Comparison of ENCODE assay signal across 15 cellular contexts in genomic region chr11:73225851-73226250, GRCh38. TPM values are rescaled to one million over a fixed set of nuclear protein-coding genes. Genes with fewer than 3 reads are reported as not detected.
DNase-seq lines count a peak whose midpoint lies in the region; ATAC-seq, FAIRE-seq and TF ChIP-seq lines count a peak whose summit lies in the region.
"Had no signal": no experiment of that assay in that cellular context is flagged by ENCODE, and none has a peak within 500 bp of the region (broad histone marks: within the 10 kb centered on the region; RNA-seq: fewer than 3 reads in every experiment).

No MANE protein-coding gene starts in this region.

- H3K9me3 ChIP-seq in HEK293 (ENCODE audit: control insufficient read depth, insufficient read depth, low read depth, low read length) (no peaks in the 10 kb centered on the region), H1 (ENCODE audit: insufficient read depth in 2 of 2, low read depth in 1 of 2, low read length in 1 of 2) (no peaks in the 10 kb centered on the region), thyroid gland (no peaks in the 10 kb centered on the region)
- H3K9me3 ChIP-seq: Peyer's patch had no signal

- FAIRE-seq in H1 (lab: Jason Lieb, UNC), result no peak

- no peak overlapping the region for H2BK120ac ChIP-seq in H1 (replicated peaks; ENCODE audit: low read depth, low read length)

- no peak for ATAC-seq in HG02623 (IDR thresholded peaks at IDR 0.05; ENCODE audit: unreplicated experiment)

- CTCF ChIA-PET in HEK293 (lab: Yijun Ruan, JAX) (interaction anchor here (0.6 to 2.0 kb wide), 3 partner anchors 10 to 433 kb away, joined by 3 to 5 read pairs (median 4); no protein-coding TSS in a partner anchor), H1 (lab: Charles Lee; ENCODE audit: partially characterized antibody) (interaction anchor here (1.1 to 21.6 kb wide), 8 partner anchors 8 to 64 kb away, joined by 4 to 451 read pairs (median 8); partner anchors contain the start of gene P2RY2)

- H3K9ac ChIP-seq in H1 (replicated peaks in 1 of 4; ENCODE audit: extremely low read depth in 1 of 4, low read depth in 3 of 4, low read length in 3 of 4), result no peak overlapping the region

- no peak overlapping the region for H2BK5ac ChIP-seq in H1 (ENCODE audit: low read depth, low read length)

- WGBS in H1 (ENCODE audit: extremely low coverage in 1 of 2, insufficient coverage in 1 of 2, insufficient read length in 1 of 2, insufficient replicate concordance in 2 of 2, low coverage in 1 of 2, low lambda C conversion rate in 2 of 2, missing lambda C conversion rate in 1 of 2), 2 experiments, result 93% methylated on average over 7 of the region's 7 CpGs; no CpG with 5 or more reads in 1 of the 2 experiments
- 89 to 91% methylated on average over 7 of the region's 7 CpGs for WGBS in thyroid gland, 2 donors

- H3K36me3 ChIP-seq in HEK293 (ENCODE audit: control insufficient read depth in 2 of 2, insufficient read depth in 1 of 2, low read length in 2 of 2) (no peaks in the 10 kb centered on the region), H1 (ENCODE audit: control insufficient read depth in 2 of 4, insufficient read depth in 4 of 4, low read length in 3 of 4) (no peaks in the 10 kb centered on the region), thyroid gland (no peaks in the 10 kb centered on the region)
- H3K36me3 ChIP-seq: Peyer's patch had no signal

- H3K4me3 ChIP-seq in HEK293 (ENCODE audit: low read depth, low read length) (no peak overlapping the region), H1 (ENCODE audit: extremely low read depth in 1 of 4, insufficient read depth in 2 of 4, low read depth in 3 of 4, low read length in 4 of 4) (no peak overlapping the region), thyroid gland (replicated peaks in 1 of 3) (no peak overlapping the region)
- H3K4me3 ChIP-seq: Peyer's patch had no signal

- DNase-seq in H1 (ENCODE audit: low read depth in 1 of 2, low spot score in 2 of 2) (no peak), mesenteric fat pad (ENCODE audit: low spot score) (peak; percentile 62), thyroid gland (no peak), NCI-H1092 (lab: John Stamatoyannopoulos, UW) (no peak)
- no peak for DNase-seq in activated T-cell treated with anti-CD3 and anti-CD28 coated beads, Interleukin-2, amount 50 U/mL, for 24 hours
- DNase-seq: ACHN; CD4-positive, alpha-beta memory T cell; Kasumi-1; NCI-H1436 treated with DMSO at 0.1 percent for 48 hours; NCI-H2081; NCI-H510A treated with DMSO at 0.1 percent for 48 hours; SHP77 had no signal

- H3K23ac ChIP-seq in H1 (ENCODE audit: insufficient read length), result no peak overlapping the region

- H3K4ac ChIP-seq in H1 (replicated peaks; ENCODE audit: insufficient read length, low read depth, low read length), result no peak overlapping the region

- H2AFZ ChIP-seq in H1 (ENCODE audit: low read length), result no peak overlapping the region

- no peaks in the 10 kb centered on the region; the same call in 1 of the 2 replicates for H3K79me1 ChIP-seq in H1 (ENCODE audit: low read depth, low read length)

- intact Hi-C loops in thyroid gland (cut with DNase I), result no loop called here

- no peaks in the 10 kb centered on the region for H4K20me1 ChIP-seq in H1 (replicated peaks in 1 of 2; ENCODE audit: control insufficient read depth in 1 of 2, insufficient read depth in 2 of 2, low read length in 2 of 2)

- H4K8ac ChIP-seq in H1 (ENCODE audit: extremely low read depth, insufficient read depth, low read length), result no peak overlapping the region

- H3K4me1 Mint-ChIP-seq in activated T-cell treated with anti-CD3 and anti-CD28 coated beads, Interleukin-2, amount 50 U/mL, for 24 hours (ENCODE audit: low read depth), result no peaks in the 10 kb centered on the region

- H3K27ac Mint-ChIP-seq in activated T-cell treated with anti-CD3 and anti-CD28 coated beads, Interleukin-2, amount 50 U/mL, for 24 hours, result no peak overlapping the region

- H3K27me3 ChIP-seq in H1 (replicated peaks in 1 of 4; ENCODE audit: control insufficient read depth in 3 of 4, extremely low read depth in 1 of 4, insufficient read depth in 3 of 4, low read length in 3 of 4) (peaks cover 0 to 3% (median 0%) of the 10 kb centered on the region in 4 experiments; a peak in 2 of 7 replicates), thyroid gland (no peaks in the 10 kb centered on the region)
- H3K27me3 ChIP-seq: Peyer's patch had no signal

- no peaks in the 10 kb centered on the region for H3K27me3 Mint-ChIP-seq in activated T-cell treated with anti-CD3 and anti-CD28 coated beads, Interleukin-2, amount 50 U/mL, for 24 hours

- peak overlapping the region; percentile 60; the same call in 1 of the 2 replicates for H2BK12ac ChIP-seq in H1 (ENCODE audit: low read depth, low read length)

- no peak for TF ChIP-seq RAD21 in H1 (IDR thresholded peaks at IDR 0.05 in 1 of 2, conservative IDR thresholded peaks at IDR 0.05 in 1 of 2; ENCODE audit: low read depth in 2 of 2, low read length in 2 of 2)

- H4K91ac ChIP-seq in H1 (replicated peaks; ENCODE audit: insufficient read length, low read length), result peak overlapping the region; percentile 36

- no peaks in the 10 kb centered on the region for H3K79me2 ChIP-seq in H1 (ENCODE audit: control insufficient read depth in 1 of 2, insufficient read depth in 2 of 2, low read length in 2 of 2)

- no peak overlapping the region for H3K4me3 Mint-ChIP-seq in activated T-cell treated with anti-CD3 and anti-CD28 coated beads, Interleukin-2, amount 50 U/mL, for 24 hours
- H3K4me3 Mint-ChIP-seq: CD4-positive, alpha-beta memory T cell had no signal

- no peaks in the 10 kb centered on the region for H3K36me3 Mint-ChIP-seq in activated T-cell treated with anti-CD3 and anti-CD28 coated beads, Interleukin-2, amount 50 U/mL, for 24 hours (ENCODE audit: low read depth)
- H3K36me3 Mint-ChIP-seq: CD4-positive, alpha-beta memory T cell had no signal

- TF ChIP-seq CTCF in HEK293 (tag by site-specific recombination; IDR thresholded peaks at IDR 0.05) (no peak), H1 (IDR thresholded peaks at IDR 0.05; ENCODE audit: control extremely low read depth in 1 of 3, insufficient read depth in 1 of 3, low read depth in 1 of 3, low read length in 3 of 3) (no peak), thyroid gland (IDR thresholded peaks at IDR 0.05) (no peak)

- POLR2A ChIA-PET in HEK293 (lab: Yijun Ruan, JAX) (no interaction called here), H1 (lab: Charles Lee; ENCODE audit: partially characterized antibody) (no interaction called here)

- TF ChIP-seq POLR2A in H1 (IDR thresholded peaks at IDR 0.05; ENCODE audit: control extremely low read depth in 1 of 2, low read depth in 2 of 2, low read length in 2 of 2) (no peak), thyroid gland (IDR thresholded peaks at IDR 0.05) (no peak)

- 0 out of 2 replicates have a peak overlapping the region, but pooled peaks have one; percentile 13 for H2BK20ac ChIP-seq in H1 (ENCODE audit: low read length)

- H3K4me1 ChIP-seq in HEK293 (ENCODE audit: control insufficient read depth, insufficient read depth, low read length) (no peaks in the 10 kb centered on the region), H1 (replicated peaks in 1 of 4; ENCODE audit: control insufficient read depth in 3 of 4, insufficient read depth in 4 of 4, low read length in 3 of 4) (peaks cover 3 to 15% (median 13%) of the 10 kb centered on the region in 4 experiments), thyroid gland (peaks cover 70 to 80% of the 10 kb centered on the region in 2 donors)

- no peak overlapping the region for H4K5ac ChIP-seq in H1 (ENCODE audit: insufficient read length, low read depth, low read length)

- peak overlapping the region; percentile 61; the same call in 1 of the 2 replicates for H2BK15ac ChIP-seq in H1 (ENCODE audit: low read length)

- H3K4me2 ChIP-seq in H1 (ENCODE audit: insufficient read depth in 1 of 2, low read depth in 2 of 2, low read length in 2 of 2), result no peak overlapping the region

- TF ChIP-seq EP300 in H1 (IDR thresholded peaks at IDR 0.05; ENCODE audit: borderline replicate concordance in 1 of 2, low read depth in 2 of 2, low read length in 2 of 2), result no peak

- no peak overlapping the region for H3K14ac ChIP-seq in H1 (ENCODE audit: insufficient read length)

- no peaks in the 10 kb centered on the region; the same call in 1 of the 2 replicates for H3K23me2 ChIP-seq in H1 (ENCODE audit: low read depth, low read length)

- H3K56ac ChIP-seq in H1 (replicated peaks; ENCODE audit: insufficient read length, low read depth, low read length), result no peak overlapping the region

- 0 out of 2 replicates have a peak overlapping the region, but pooled peaks have one; percentile 16 for H2AK5ac ChIP-seq in H1 (ENCODE audit: low read depth, low read length)

- no peaks in the 10 kb centered on the region for H3K9me3 Mint-ChIP-seq in activated T-cell treated with anti-CD3 and anti-CD28 coated beads, Interleukin-2, amount 50 U/mL, for 24 hours
- H3K9me3 Mint-ChIP-seq: CD4-positive, alpha-beta memory T cell had no signal

- no peak overlapping the region for H3K18ac ChIP-seq in H1 (ENCODE audit: extremely low read depth, low read length)

- no peak overlapping the region for H3K27ac ChIP-seq in HEK293 (ENCODE audit: extremely low read depth, low read depth, low read length)
- H3K27ac ChIP-seq in H1 (ENCODE audit: low read depth, low read length), result no peak overlapping the region
- H3K27ac ChIP-seq in thyroid gland, result peak overlapping the region; percentile 64 to 92 (median 91)
- H3K27ac ChIP-seq: Peyer's patch had no signal

RNA-seq across cellular contexts. Expression of gene P2RY2, which starts 7.8 kb away (rescaled TPM):
- total RNA-seq in H1 (2021; fragmentation: NEBNext Ultra II Directional; extraction: Animal tissue kit (Norgen Biotek cat#: 25700)), result 1.0 and 1.2 TPM in 2 replicates
- polyA plus RNA-seq in H1 (2011; rRNA removed), result 1.5 and 2.6 TPM in 2 replicates
- polyA plus RNA-seq in H1 (2011; cell fraction: cytosol; rRNA removed), result 1.4 TPM
- 1.6 TPM for polyA plus RNA-seq in H1 (2011; cell fraction: nucleus; rRNA removed)
- polyA plus RNA-seq in H1 (2012, experiment 1 of 2), result 0.21 to 0.75 TPM (median 0.57 TPM) in 4 replicates
- 0.63 TPM for polyA plus RNA-seq in H1 (2012, experiment 2 of 2)
- polyA plus RNA-seq in H1 (2013, experiment 1 of 2), result 0.93 TPM
- polyA plus RNA-seq in H1 (2013, experiment 2 of 2), result 0.85 TPM
- 1.4 and 1.5 TPM in 2 replicates for polyA minus RNA-seq in H1 (2011; rRNA and poly(A)+ RNA removed)
- polyA minus RNA-seq in H1 (2011; cell fraction: cytosol; rRNA and poly(A)+ RNA removed), result 0.66 TPM
- polyA minus RNA-seq in H1 (2011; cell fraction: nucleus; rRNA and poly(A)+ RNA removed), result 2.7 TPM
- total RNA-seq in mesenteric fat pad (1.4 TPM), thyroid gland (10 to 100 TPM; 29.3 to 38.1 (median 37.7) TPM)
- total RNA-seq: CD4-positive, alpha-beta memory T cell had no signal
- polyA plus RNA-seq: CD4-positive, alpha-beta memory T cell had no signal

RNA-seq across cellular contexts. Expression of gene P2RY6, which starts 46.3 kb away (rescaled TPM):
- total RNA-seq in H1 (2021; fragmentation: NEBNext Ultra II Directional; extraction: Animal tissue kit (Norgen Biotek cat#: 25700)), result not detected in 2 replicates
- 0.15 and 0.20 TPM in 2 replicates for polyA plus RNA-seq in H1 (2011; rRNA removed)
- polyA plus RNA-seq in H1 (2011; cell fraction: cytosol; rRNA removed), result 0.26 TPM
- 0.13 TPM for polyA plus RNA-seq in H1 (2011; cell fraction: nucleus; rRNA removed)
- polyA plus RNA-seq in H1 (2012, experiment 1 of 2), result 0.09 to 0.11 TPM in 2 of 4 replicates, not detected in the others
- not detected for polyA plus RNA-seq in H1 (2012, experiment 2 of 2)
- 0.18 TPM for polyA plus RNA-seq in H1 (2013, experiment 1 of 2)
- polyA plus RNA-seq in H1 (2013, experiment 2 of 2), result 0.07 TPM
- 0.17 and 0.32 TPM in 2 replicates for polyA minus RNA-seq in H1 (2011; rRNA and poly(A)+ RNA removed)
- polyA minus RNA-seq in H1 (2011; cell fraction: cytosol; rRNA and poly(A)+ RNA removed), result not detected
- not detected for polyA minus RNA-seq in H1 (2011; cell fraction: nucleus; rRNA and poly(A)+ RNA removed)
- total RNA-seq in mesenteric fat pad (6.7 TPM), thyroid gland (1 to 10 TPM in 3 of 4 donors, under 1 TPM in 1; 0.93 to 4.0 (median 2.8) TPM)
- polyA plus RNA-seq: CD4-positive, alpha-beta memory T cell had no signal

Comparison
In these comparisons a context has a peak if more than half of its experiments do, and no peak if none do; other contexts are left out.
1. H3K27ac ChIP-seq: peak in thyroid gland (3 of 3); none in HEK293 (single experiment) and H1 (single experiment).
2. RNA of gene P2RY2, which starts 7.8 kb away (total RNA-seq): 29.3 to 38.1 TPM in thyroid gland; 1.4 TPM in mesenteric fat pad (single experiment) and 1.0 to 1.2 TPM in H1; every median in the first group is over 10 times any median in the second.